ENCODE assay signal across 8 cellular contexts in the genomic region with DNA sequence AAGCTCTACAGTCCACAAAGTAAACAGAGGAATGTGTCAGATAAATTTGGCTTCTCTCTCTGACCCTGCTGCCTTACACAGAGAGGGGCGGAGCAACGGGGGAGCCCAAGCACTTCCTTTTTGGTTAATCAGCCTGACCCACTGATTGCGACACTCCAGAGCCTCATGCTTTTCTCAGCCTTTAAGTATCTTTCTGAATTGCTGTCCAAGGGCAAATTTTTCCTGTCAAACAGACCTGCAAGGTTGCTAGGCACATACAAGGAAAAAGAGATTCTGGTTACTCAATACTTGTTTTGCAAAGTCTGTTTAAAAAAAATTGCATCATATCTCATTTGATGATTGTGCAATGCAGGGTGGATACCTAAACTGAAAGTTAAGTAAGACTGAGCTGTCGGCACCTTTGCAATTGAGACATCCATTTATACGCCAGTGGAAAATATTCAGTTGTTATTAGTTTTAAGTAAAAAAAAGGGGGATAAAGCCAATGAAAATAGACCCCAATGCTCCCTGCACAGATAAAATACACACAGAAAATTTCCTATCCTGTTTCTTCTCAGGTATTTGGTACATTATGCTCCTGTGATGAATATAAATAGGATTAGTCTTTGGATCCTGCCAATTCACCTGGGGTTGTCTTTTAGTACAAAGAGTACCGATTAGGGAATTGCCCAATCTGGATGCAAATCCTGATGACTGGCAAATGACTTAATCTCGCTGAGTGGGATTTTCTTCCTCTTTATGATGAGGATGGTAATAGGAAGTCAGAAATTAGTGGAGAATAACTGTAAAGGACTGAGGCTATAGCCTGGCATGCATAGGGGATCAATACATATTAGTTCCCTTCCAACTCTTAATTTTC.
DNase-seq lines count a peak whose midpoint lies in the region; ATAC-seq lines count a peak whose summit lies in the region.

No MANE protein-coding gene starts in this region.

- ATAC-seq in GM18868 (IDR thresholded peaks at IDR 0.05; ENCODE audit: unreplicated experiment) (peak; percentile 94), HG03135 (IDR thresholded peaks at IDR 0.05; ENCODE audit: unreplicated experiment) (peak; percentile 97)

- H3K27ac ChIP-seq in ACC112 (ENCODE audit: low read depth, low read length), result peak overlapping the region; percentile 80

- no peaks in the 10 kb centered on the region for H3K27me3 ChIP-seq in ACC112 (ENCODE audit: insufficient read depth, low read length)

- H3K4me3 ChIP-seq in ACC112 (ENCODE audit: low read depth, low read length), result peak overlapping the region; percentile 63

- no peaks in the 10 kb centered on the region for H3K36me3 ChIP-seq in ACC112 (ENCODE audit: insufficient read depth, low read length)

- DNase-seq in RPMI7951 (ENCODE audit: low read depth) (peak; percentile 95), germinal center (ENCODE audit: low spot score) (peak; percentile 78), renal cortical epithelial cell (ENCODE audit: low read depth) (peak; percentile 100), NCI-H524 treated with DMSO at 0.1 percent for 48 hours (lab: John Stamatoyannopoulos, UW) (no peak)
- DNase-seq in activated T-helper 1 cell treated with anti-CD3 and anti-CD28 coated beads, Interleukin-2, amount 50 U/mL, for 16 hours (ENCODE audit: low read depth in 1 of 2, low spot score in 1 of 2), result peak; percentile 20 to 22

- no peak overlapping the region for H2AFZ ChIP-seq in ACC112 (ENCODE audit: low read length, unreplicated experiment)

- H3K79me2 ChIP-seq in ACC112 (ENCODE audit: control insufficient read depth, insufficient read depth, low read length, unreplicated experiment), result no peaks in the 10 kb centered on the region

- H3K4me1 ChIP-seq in ACC112 (ENCODE audit: control insufficient read depth, insufficient read depth, low read length, unreplicated experiment), result peaks cover 24% of the 10 kb centered on the region
